ENCODE assay signal across 19 cellular contexts in the genomic region with DNA sequence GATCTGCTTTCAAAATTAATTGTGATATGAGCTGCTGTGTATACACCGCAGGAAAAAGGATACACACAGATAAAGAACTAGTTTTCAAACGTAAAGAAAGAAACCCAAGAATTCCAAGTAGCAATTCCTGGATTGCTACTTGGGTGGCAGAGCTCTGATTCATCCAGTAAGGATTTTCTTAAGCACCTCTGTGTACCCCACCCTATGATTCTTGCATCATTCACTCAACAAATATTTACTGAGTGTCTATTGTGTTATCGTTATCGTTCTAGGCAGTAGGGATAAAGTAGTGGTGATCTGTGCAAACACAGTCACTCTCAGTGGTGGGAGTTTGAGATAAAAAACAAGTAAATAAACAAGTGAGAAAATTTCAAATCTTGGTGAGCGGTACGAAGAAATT. TPM values are rescaled to one million over a fixed set of nuclear protein-coding genes. Genes with fewer than 3 reads are reported as not detected.
DNase-seq lines count a peak whose midpoint lies in the region; FAIRE-seq and TF ChIP-seq lines count a peak whose summit lies in the region.
"Had no signal": no experiment of that assay in that cellular context is flagged by ENCODE, and none has a peak within 500 bp of the region (broad histone marks: within the 10 kb centered on the region; RNA-seq: fewer than 3 reads in every experiment).

No MANE protein-coding gene starts in this region.

- H3K79me2 ChIP-seq in keratinocyte (ENCODE audit: control insufficient read depth, insufficient read depth, low read length): no peaks in the 10 kb centered on the region

- H3K9ac ChIP-seq in keratinocyte (ENCODE audit: control insufficient read depth, extremely low read depth, insufficient read depth, low read length): no peak overlapping the region

- H3K4me1 ChIP-seq in keratinocyte (ENCODE audit: control insufficient read depth, extremely low read depth, insufficient read depth, low read length) (peaks cover 10% of the 10 kb centered on the region), prostate gland (replicated peaks) (peaks cover 3% of the 10 kb centered on the region)

- H2AFZ ChIP-seq in keratinocyte (ENCODE audit: control insufficient read depth, low read length): no peak overlapping the region

- no peak overlapping the region for H3K4me3 ChIP-seq in keratinocyte (ENCODE audit: control insufficient read depth in 2 of 3, extremely low read depth in 1 of 3, insufficient read depth in 2 of 3, low read depth in 1 of 3, low read length in 3 of 3)
- no peak overlapping the region for H3K4me3 ChIP-seq in prostate gland
- H3K4me3 ChIP-seq: suprapubic skin had no signal

- H3K27me3 ChIP-seq in keratinocyte (ENCODE audit: control insufficient read depth, extremely low read depth, insufficient read depth, low read length) (peaks cover 15% of the 10 kb centered on the region), prostate gland (replicated peaks; ENCODE audit: insufficient read depth) (no peaks in the 10 kb centered on the region)

- peak overlapping the region; percentile 45 for H3K4me2 ChIP-seq in keratinocyte (ENCODE audit: control insufficient read depth, extremely low read depth, insufficient read depth, low read depth, low read length)

- peak; percentile 19 for DNase-seq in A172 (ENCODE audit: low spot score)
- peak; percentile 2 for DNase-seq in HT-29 (ENCODE audit: low spot score)
- DNase-seq in amniotic epithelial cell (ENCODE audit: low read depth): peak; percentile 24
- DNase-seq in keratinocyte (ENCODE audit: low read depth, low spot score): no peak
- DNase-seq in COR-L47 (lab: John Stamatoyannopoulos, UW): no peak
- DNase-seq in stimulated activated CD4-positive, alpha-beta T cell treated with anti-CD3 and anti-CD28 coated beads, Interleukin-4, amount 100 ng/mL, for 24 hours: no peak
- DNase-seq in prostate gland (ENCODE audit: low spot score): no peak
- DNase-seq in ureter (ENCODE audit: low spot score): no peak
- DNase-seq: activated CD4-positive, alpha-beta T cell treated with anti-CD3 and anti-CD28 coated beads, Interleukin-2, amount 50 U/mL, for 48 hours; activated naive CD4-positive, alpha-beta T cell treated with anti-CD3 and anti-CD28 coated beads for 36 hours; activated T-cell treated with anti-CD3 and anti-CD28 coated beads for 4 hours; brain microvascular endothelial cell; DMS79 treated with DMSO at 0.1 percent for 48 hours; KBM-7; NCI-H1048; NCI-H2029 treated with DMSO at 0.1 percent for 48 hours; NCI-H526; T-helper 1 cell had no signal

- H3K36me3 ChIP-seq in keratinocyte (ENCODE audit: control insufficient read depth in 2 of 2, extremely low read depth in 1 of 2, insufficient read depth in 2 of 2, low read length in 2 of 2) (no peaks in the 10 kb centered on the region), prostate gland (no peaks in the 10 kb centered on the region)
- H3K36me3 ChIP-seq: brain microvascular endothelial cell, suprapubic skin had no signal

- intact Hi-C loops in prostate gland (cut with DNase I): no loop called here

- H3K9me1 ChIP-seq in keratinocyte (ENCODE audit: control insufficient read depth, extremely low read depth, insufficient read depth, low read length): no peaks in the 10 kb centered on the region

- no peak for TF ChIP-seq POLR2A in prostate gland (IDR thresholded peaks at IDR 0.05)

- dilution Hi-C loops in keratinocyte (cut with MboI; ENCODE audit: extremely low pct_ligation_motif_present, low sequenced_read_pairs): no loop called here

- H3K9me3 ChIP-seq in keratinocyte (ENCODE audit: control insufficient read depth, low read depth, low read length) (no peaks in the 10 kb centered on the region), prostate gland (no peaks in the 10 kb centered on the region)
- H3K9me3 ChIP-seq: suprapubic skin had no signal

- 65% methylated on average over 6 of the region's 6 CpGs for WGBS in prostate gland

- peak; percentile 80 for FAIRE-seq in keratinocyte (lab: Jason Lieb, UNC)

- TF ChIP-seq CTCF in keratinocyte (optimal IDR thresholded peaks at IDR 0.05 in 1 of 3, IDR thresholded peaks at IDR 0.05 in 1 of 3, conservative IDR thresholded peaks at IDR 0.05 in 1 of 3; ENCODE audit: extremely low read depth in 1 of 3, insufficient read depth in 2 of 3, low read length in 3 of 3): no peak
- TF ChIP-seq CTCF in prostate gland (IDR thresholded peaks at IDR 0.05): no peak

- no peaks in the 10 kb centered on the region for H4K20me1 ChIP-seq in keratinocyte (ENCODE audit: control insufficient read depth, extremely low read depth, insufficient read depth, low read length)

- H3K27ac ChIP-seq in keratinocyte (ENCODE audit: control insufficient read depth, insufficient read depth, low read length): no peak overlapping the region
- no peak overlapping the region for H3K27ac ChIP-seq in prostate gland
- H3K27ac ChIP-seq: brain microvascular endothelial cell, suprapubic skin had no signal

RNA-seq across cellular contexts. Expression of a gene that starts 4.9 kb away (rescaled TPM):
- total RNA-seq in A172 (2014; rRNA removed; shearing (Covaris generic)): not detected in 2 replicates
- total RNA-seq in HT-29 (2014; rRNA removed; shearing (Covaris generic)): not detected in 2 replicates
- not detected in 3 replicates for polyA plus RNA-seq in keratinocyte
- not detected for polyA plus RNA-seq in keratinocyte (2011; ENCODE audit: low read depth)
- polyA plus RNA-seq in keratinocyte (2011; cell fraction: cytosol; rRNA removed): not detected in 2 replicates
- polyA plus RNA-seq in keratinocyte (2011; cell fraction: nucleus; rRNA removed): not detected in 2 replicates
- not detected in 2 replicates for polyA plus RNA-seq in keratinocyte (2012; ENCODE audit: low replicate concordance)
- polyA minus RNA-seq in keratinocyte: not detected in 3 replicates
- polyA minus RNA-seq in keratinocyte (2011; cell fraction: cytosol; rRNA and poly(A)+ RNA removed): not detected
- polyA minus RNA-seq in keratinocyte (2011; cell fraction: nucleus; rRNA and poly(A)+ RNA removed): not detected in 2 replicates
- total RNA-seq in prostate gland (1 to 10 TPM in 1 of 2 donors, under 1 TPM in 1; 0.50 to 3.4 TPM), ureter (0.60 TPM)
- total RNA-seq: activated naive CD4-positive, alpha-beta T cell treated with anti-CD3 and anti-CD28 coated beads for 36 hours had no signal

Comparison
In these comparisons a context has a peak if more than half of its experiments do, and no peak if none do; other contexts are left out.
1. DNase-seq: peak in A172 (single experiment), HT-29 (single experiment) and amniotic epithelial cell (single experiment); none in keratinocyte (single experiment), COR-L47 (single experiment), stimulated activated CD4-positive, alpha-beta T cell treated with anti-CD3 and anti-CD28 coated beads, Interleukin-4, amount 100 ng/mL, for 24 hours (single experiment), prostate gland (single experiment) and ureter (single experiment).